In the genomic region with DNA sequence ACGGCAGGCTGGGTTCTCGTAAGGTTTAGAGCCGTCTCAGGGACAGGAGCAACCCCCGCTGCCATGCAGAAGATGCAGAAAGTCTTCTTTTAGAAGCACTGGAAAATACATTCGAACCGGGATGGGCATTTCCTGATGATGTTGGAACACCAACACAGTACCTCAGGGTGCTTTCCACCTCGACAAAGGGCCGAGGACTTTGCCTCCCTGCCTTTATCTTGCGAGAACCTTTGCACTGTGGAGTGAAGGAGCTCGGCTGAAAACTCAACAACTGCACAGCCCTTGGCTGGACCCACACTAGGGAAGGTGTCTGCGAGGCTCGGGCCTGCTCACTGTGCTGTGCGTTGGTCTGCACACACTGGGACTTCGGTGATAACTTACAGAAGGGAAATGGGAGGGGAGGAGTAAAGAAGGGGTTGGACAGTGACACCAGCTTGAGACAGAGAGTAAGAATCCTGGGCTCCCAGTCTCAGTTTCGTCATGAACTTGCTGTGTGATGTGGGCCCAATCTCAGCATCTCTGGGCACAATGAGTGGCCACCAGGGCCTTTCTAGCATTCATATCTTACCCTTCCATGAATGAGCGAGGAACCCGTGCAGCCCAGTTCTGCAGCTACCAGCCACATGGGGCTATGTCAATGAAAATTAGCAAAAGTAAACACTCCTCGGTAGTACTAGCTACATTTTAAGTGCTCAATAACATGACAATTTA, we compare ENCODE assay signal across 16 cellular contexts.
"Had no signal": no experiment of that assay in that cellular context is flagged by ENCODE, and none has a peak within 500 bp of the region (broad histone marks: within the 10 kb centered on the region; RNA-seq: fewer than 3 reads in every experiment).

No MANE protein-coding gene starts in this region.

- H3K4me3 ChIP-seq: cardiac muscle cell, lower lobe of right lung, right lobe of liver had no signal

- H3K9me3 ChIP-seq: lower lobe of right lung, right lobe of liver had no signal

- H3K27ac Mint-ChIP-seq: activated B cell treated with CpG ODN at 0.5 μM for 24 hours; activated CD4-positive, alpha-beta memory T cell treated with anti-CD3 and anti-CD28 coated beads for 36 hours; activated naive CD8-positive, alpha-beta T cell; mesothelial cell of epicardium; T-helper 2 cell treated with Interferon-gamma antibody and Interleukin-4, amounts not matched to agents 5 μg/mL and 100 μg/mL, for 36 hours had no signal

- H3K4me1 Mint-ChIP-seq: activated B cell treated with CpG ODN at 0.5 μM for 24 hours had no signal

- H3K27ac ChIP-seq: cardiac muscle cell, lower lobe of right lung, right lobe of liver had no signal

- H3K9me3 Mint-ChIP-seq: activated B cell treated with CpG ODN at 0.5 μM for 24 hours; activated CD4-positive, alpha-beta memory T cell treated with anti-CD3 and anti-CD28 coated beads for 36 hours; effector memory CD8-positive, alpha-beta T cell; mesothelial cell of epicardium; T-helper 2 cell treated with Interferon-gamma antibody and Interleukin-4, amounts not matched to agents 5 μg/mL and 100 μg/mL, for 36 hours had no signal

- ATAC-seq: effector memory CD8-positive, alpha-beta T cell; left cardiac atrium; lower lobe of right lung had no signal

- DNase-seq: activated B cell treated with CpG ODN at 0.5 μM for 24 hours; activated CD4-positive, alpha-beta memory T cell treated with anti-CD3 and anti-CD28 coated beads for 36 hours; activated CD4-positive, alpha-beta T cell treated with anti-CD3 and anti-CD28 coated beads for 4 hours; activated T-cell treated with anti-CD3 and anti-CD28 coated beads for 4 hours; amniotic stem cell; dermis blood vessel endothelial cell; effector memory CD8-positive, alpha-beta T cell; left cardiac atrium; lower lobe of right lung; right lobe of liver; stimulated activated CD4-positive, alpha-beta T cell treated with anti-CD3 and anti-CD28 coated beads, Interleukin-4, amount 100 ng/mL, for 4 hours; stimulated activated naive CD4-positive, alpha-beta T cell had no signal

- H3K27me3 Mint-ChIP-seq: activated B cell treated with CpG ODN at 0.5 μM for 24 hours; activated CD4-positive, alpha-beta memory T cell treated with anti-CD3 and anti-CD28 coated beads for 36 hours; activated naive CD8-positive, alpha-beta T cell; effector memory CD8-positive, alpha-beta T cell had no signal

- H3K36me3 Mint-ChIP-seq: activated CD4-positive, alpha-beta memory T cell treated with anti-CD3 and anti-CD28 coated beads for 36 hours; activated naive CD8-positive, alpha-beta T cell; mesothelial cell of epicardium had no signal

- H3K4me3 Mint-ChIP-seq: activated B cell treated with CpG ODN at 0.5 μM for 24 hours; activated CD4-positive, alpha-beta memory T cell treated with anti-CD3 and anti-CD28 coated beads for 36 hours; activated naive CD8-positive, alpha-beta T cell; effector memory CD8-positive, alpha-beta T cell; mesothelial cell of epicardium; T-helper 2 cell treated with Interferon-gamma antibody and Interleukin-4, amounts not matched to agents 5 μg/mL and 100 μg/mL, for 36 hours had no signal

- H3K36me3 ChIP-seq: cardiac muscle cell, lower lobe of right lung, right lobe of liver had no signal

- H3K27me3 ChIP-seq: cardiac muscle cell, right lobe of liver had no signal
